9 cellular contexts compared by ENCODE assay signal in genomic region chr18:63253428-63254372, GRCh38.
A peak's percentile ranks its signal among the peaks of the same experiment; 100 is the strongest.
DNase-seq lines count a peak whose midpoint lies in the region; ATAC-seq, FAIRE-seq and TF ChIP-seq lines count a peak whose summit lies in the region.
"Had no signal": no experiment of that assay in that cellular context is flagged by ENCODE, and none has a peak within 500 bp of the region (broad histone marks: within the 10 kb centered on the region; RNA-seq: fewer than 3 reads in every experiment).

No MANE protein-coding gene starts in this region.

- ATAC-seq in HG03135 (IDR thresholded peaks at IDR 0.05; ENCODE audit: unreplicated experiment) = no peak
- ATAC-seq in GM21447 (IDR thresholded peaks at IDR 0.05; ENCODE audit: unreplicated experiment) = no peak

- H3K36me3 ChIP-seq in rectal smooth muscle tissue (ENCODE audit: control insufficient read depth, insufficient read depth, low read length) (no peaks in the 10 kb centered on the region), kidney (ENCODE audit: control insufficient read depth in 1 of 2, insufficient read depth in 2 of 2, low read length in 2 of 2) (no peaks in the 10 kb centered on the region)

- H3K27me3 ChIP-seq in rectal smooth muscle tissue (ENCODE audit: control insufficient read depth, insufficient read depth, low read length) = no peaks in the 10 kb centered on the region

- DNase-seq in GF-D8 (lab: John Stamatoyannopoulos, UW) = peak; percentile 92
- peak; percentile 35 for DNase-seq in SK-MEL-5 (ENCODE audit: low read depth, low spot score)
- DNase-seq in kidney = no peak
- no peak for DNase-seq in central memory CD4-positive, alpha-beta T cell
- DNase-seq: cortex of kidney had no signal

- peak; percentile 77 for FAIRE-seq in endometrium (lab: Jason Lieb, UNC)
- FAIRE-seq in kidney (lab: Jason Lieb, UNC) = no peak

- H3K4me3 ChIP-seq in rectal smooth muscle tissue (ENCODE audit: low read length) (peak overlapping the region; percentile 3), kidney (ENCODE audit: low read length in 2 of 2) (no peak overlapping the region)

- intact Hi-C loops in kidney (cut with DNase I) = no loop called here

- TF ChIP-seq CTCF in kidney (IDR thresholded peaks at IDR 0.05; ENCODE audit: borderline replicate concordance, extremely low read depth, insufficient read depth) = no peak

- no peaks in the 10 kb centered on the region for H3K9me3 ChIP-seq in kidney (ENCODE audit: control insufficient read depth in 1 of 2, low read length in 2 of 2)

- in situ Hi-C loops in SK-MEL-5 (cut with HindIII; ENCODE audit: low pct_unique_long_range_greater_than_20kb, low sequenced_read_pairs) = no loop called here

- H3K4me1 ChIP-seq in rectal smooth muscle tissue (ENCODE audit: control insufficient read depth, insufficient read depth, low read length) (peaks cover 8% of the 10 kb centered on the region), kidney (ENCODE audit: control insufficient read depth in 1 of 2, insufficient read depth in 1 of 2, low read depth in 1 of 2, low read length in 2 of 2) (peaks cover 0 to 6% of the 10 kb centered on the region in 2 donors)

- H3K9ac ChIP-seq in rectal smooth muscle tissue (ENCODE audit: low read length) (no peak overlapping the region), kidney (ENCODE audit: low read length in 2 of 2) (no peak overlapping the region)

- H3K27ac ChIP-seq in rectal smooth muscle tissue (ENCODE audit: low read depth, low read length) (no peak overlapping the region), kidney (ENCODE audit: low read depth in 2 of 2, low read length in 2 of 2) (no peak overlapping the region)

Comparison
In these comparisons a context has a peak if more than half of its experiments do, and no peak if none do; other contexts are left out.
1. DNase-seq: peak in GF-D8 (single experiment) and SK-MEL-5 (single experiment); none in kidney (single experiment) and central memory CD4-positive, alpha-beta T cell (single experiment).